In the genomic region with DNA sequence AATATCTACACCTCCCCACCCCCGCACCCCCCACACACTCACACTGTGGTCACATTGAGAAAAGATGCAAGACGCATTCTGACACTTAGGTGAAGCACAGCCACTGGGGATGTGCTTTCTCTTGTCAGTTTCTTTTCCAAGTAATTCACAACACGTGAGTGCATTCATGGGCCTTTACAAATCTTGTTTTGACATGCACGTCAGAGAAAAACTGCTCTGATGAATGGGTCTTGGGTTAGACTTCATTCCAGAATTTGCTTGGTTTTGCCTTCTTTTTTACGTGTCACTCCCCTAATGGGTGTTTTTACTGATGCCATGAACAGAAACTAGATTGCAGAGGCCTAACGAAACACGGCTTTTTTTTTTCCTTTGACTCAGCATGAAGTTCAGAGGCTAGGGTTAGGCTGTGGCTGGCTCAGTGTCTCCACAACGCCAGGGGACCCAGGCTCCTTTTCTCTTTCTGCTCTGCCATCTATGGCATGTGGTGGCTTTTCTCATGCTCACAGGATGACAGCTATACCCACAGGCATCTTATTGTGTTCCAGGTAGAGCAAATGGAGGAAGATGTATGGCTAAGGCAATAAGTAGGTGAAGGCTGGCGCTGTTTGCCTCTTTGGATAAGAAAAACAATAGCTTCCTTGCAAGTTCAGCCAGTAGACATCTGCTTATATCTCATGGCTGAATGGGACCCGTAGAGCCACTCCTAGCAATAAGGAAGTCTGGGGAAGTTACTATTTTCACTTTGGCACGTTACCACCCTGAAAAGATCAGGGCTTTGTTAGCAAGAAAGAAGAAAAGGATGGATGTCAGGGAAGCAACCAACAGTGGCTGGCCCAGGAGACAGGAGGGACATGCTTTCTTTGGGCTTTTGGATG, we compare ENCODE assay signal across 1 cellular context.
TF ChIP-seq lines count a peak whose summit lies in the region.

No MANE protein-coding gene starts in this region.

TF ChIP-seq in GM12878, 131 proteins besides CTCF, POLR2A, EP300 and RAD21 (continued from another document):
- TF ChIP-seq CEBPZ (IDR thresholded peaks at IDR 0.05; ENCODE audit: low read depth, low read length) = no peak
- no peak for TF ChIP-seq JUND (IDR thresholded peaks at IDR 0.05; ENCODE audit: low read depth, low read length)
- TF ChIP-seq SIX5 (IDR thresholded peaks at IDR 0.05; ENCODE audit: low read depth, low read length, severe bottlenecking) = no peak
- TF ChIP-seq CEBPB (IDR thresholded peaks at IDR 0.05; ENCODE audit: borderline replicate concordance in 1 of 2, low read depth in 2 of 2, low read length in 2 of 2) = no peak
- no peak for TF ChIP-seq TCF3 (IDR thresholded peaks at IDR 0.05; ENCODE audit: borderline replicate concordance, insufficient read depth, low read depth, low read length)
- TF ChIP-seq, protein P1, sequence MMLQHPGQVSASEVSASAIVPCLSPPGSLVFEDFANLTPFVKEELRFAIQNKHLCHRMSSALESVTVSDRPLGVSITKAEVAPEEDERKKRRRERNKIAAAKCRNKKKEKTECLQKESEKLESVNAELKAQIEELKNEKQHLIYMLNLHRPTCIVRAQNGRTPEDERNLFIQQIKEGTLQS (IDR thresholded peaks at IDR 0.05; ENCODE audit: borderline replicate concordance, extremely low read depth, low read depth, low read length) = no peak
- TF ChIP-seq TCF7 (IDR thresholded peaks at IDR 0.05; ENCODE audit: borderline replicate concordance) = no peak
- TF ChIP-seq EZH2 (IDR thresholded peaks at IDR 0.05; ENCODE audit: borderline replicate concordance, control insufficient read depth, low read depth, low read length) = no peak
- TF ChIP-seq, protein P2, sequence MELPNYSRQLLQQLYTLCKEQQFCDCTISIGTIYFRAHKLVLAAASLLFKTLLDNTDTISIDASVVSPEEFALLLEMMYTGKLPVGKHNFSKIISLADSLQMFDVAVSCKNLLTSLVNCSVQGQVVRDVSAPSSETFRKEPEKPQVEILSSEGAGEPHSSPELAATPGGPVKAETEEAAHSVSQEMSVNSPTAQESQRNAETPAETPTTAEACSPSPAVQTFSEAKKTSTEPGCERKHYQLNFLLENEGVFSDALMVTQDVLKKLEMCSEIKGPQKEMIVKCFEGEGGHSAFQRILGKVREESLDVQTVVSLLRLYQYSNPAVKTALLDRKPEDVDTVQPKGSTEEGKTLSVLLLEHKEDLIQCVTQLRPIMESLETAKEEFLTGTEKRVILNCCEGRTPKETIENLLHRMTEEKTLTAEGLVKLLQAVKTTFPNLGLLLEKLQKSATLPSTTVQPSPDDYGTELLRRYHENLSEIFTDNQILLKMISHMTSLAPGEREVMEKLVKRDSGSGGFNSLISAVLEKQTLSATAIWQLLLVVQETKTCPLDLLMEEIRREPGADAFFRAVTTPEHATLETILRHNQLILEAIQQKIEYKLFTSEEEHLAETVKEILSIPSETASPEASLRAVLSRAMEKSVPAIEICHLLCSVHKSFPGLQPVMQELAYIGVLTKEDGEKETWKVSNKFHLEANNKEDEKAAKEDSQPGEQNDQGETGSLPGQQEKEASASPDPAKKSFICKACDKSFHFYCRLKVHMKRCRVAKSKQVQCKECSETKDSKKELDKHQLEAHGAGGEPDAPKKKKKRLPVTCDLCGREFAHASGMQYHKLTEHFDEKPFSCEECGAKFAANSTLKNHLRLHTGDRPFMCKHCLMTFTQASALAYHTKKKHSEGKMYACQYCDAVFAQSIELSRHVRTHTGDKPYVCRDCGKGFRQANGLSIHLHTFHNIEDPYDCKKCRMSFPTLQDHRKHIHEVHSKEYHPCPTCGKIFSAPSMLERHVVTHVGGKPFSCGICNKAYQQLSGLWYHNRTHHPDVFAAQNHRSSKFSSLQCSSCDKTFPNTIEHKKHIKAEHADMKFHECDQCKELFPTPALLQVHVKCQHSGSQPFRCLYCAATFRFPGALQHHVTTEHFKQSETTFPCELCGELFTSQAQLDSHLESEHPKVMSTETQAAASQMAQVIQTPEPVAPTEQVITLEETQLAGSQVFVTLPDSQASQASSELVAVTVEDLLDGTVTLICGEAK (IDR thresholded peaks at IDR 0.05; ENCODE audit: borderline replicate concordance) = no peak
- no peak for TF ChIP-seq TCF12 (IDR thresholded peaks at IDR 0.05; ENCODE audit: low read depth, low read length)
- no peak for TF ChIP-seq MYB (IDR thresholded peaks at IDR 0.05; ENCODE audit: borderline replicate concordance, low read depth, low read length)
- TF ChIP-seq POU2F2 (IDR thresholded peaks at IDR 0.05; ENCODE audit: borderline replicate concordance, low read depth, low read length) = no peak
- 0 out of 2 replicates have a peak, but pooled peaks have one; percentile 10 for TF ChIP-seq ZNF384 (IDR thresholded peaks at IDR 0.05; ENCODE audit: borderline replicate concordance, low read depth, low read length)
- TF ChIP-seq FOXM1 (IDR thresholded peaks at IDR 0.05; ENCODE audit: low read depth, low read length) = 0 out of 2 replicates have a peak, but pooled peaks have one; percentile 28
- TF ChIP-seq, protein P3, sequence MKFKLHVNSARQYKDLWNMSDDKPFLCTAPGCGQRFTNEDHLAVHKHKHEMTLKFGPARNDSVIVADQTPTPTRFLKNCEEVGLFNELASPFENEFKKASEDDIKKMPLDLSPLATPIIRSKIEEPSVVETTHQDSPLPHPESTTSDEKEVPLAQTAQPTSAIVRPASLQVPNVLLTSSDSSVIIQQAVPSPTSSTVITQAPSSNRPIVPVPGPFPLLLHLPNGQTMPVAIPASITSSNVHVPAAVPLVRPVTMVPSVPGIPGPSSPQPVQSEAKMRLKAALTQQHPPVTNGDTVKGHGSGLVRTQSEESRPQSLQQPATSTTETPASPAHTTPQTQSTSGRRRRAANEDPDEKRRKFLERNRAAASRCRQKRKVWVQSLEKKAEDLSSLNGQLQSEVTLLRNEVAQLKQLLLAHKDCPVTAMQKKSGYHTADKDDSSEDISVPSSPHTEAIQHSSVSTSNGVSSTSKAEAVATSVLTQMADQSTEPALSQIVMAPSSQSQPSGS (IDR thresholded peaks at IDR 0.05; ENCODE audit: low read length) = peak; percentile 34; the same call in 1 of the 2 replicates
- TF ChIP-seq, protein P4, sequence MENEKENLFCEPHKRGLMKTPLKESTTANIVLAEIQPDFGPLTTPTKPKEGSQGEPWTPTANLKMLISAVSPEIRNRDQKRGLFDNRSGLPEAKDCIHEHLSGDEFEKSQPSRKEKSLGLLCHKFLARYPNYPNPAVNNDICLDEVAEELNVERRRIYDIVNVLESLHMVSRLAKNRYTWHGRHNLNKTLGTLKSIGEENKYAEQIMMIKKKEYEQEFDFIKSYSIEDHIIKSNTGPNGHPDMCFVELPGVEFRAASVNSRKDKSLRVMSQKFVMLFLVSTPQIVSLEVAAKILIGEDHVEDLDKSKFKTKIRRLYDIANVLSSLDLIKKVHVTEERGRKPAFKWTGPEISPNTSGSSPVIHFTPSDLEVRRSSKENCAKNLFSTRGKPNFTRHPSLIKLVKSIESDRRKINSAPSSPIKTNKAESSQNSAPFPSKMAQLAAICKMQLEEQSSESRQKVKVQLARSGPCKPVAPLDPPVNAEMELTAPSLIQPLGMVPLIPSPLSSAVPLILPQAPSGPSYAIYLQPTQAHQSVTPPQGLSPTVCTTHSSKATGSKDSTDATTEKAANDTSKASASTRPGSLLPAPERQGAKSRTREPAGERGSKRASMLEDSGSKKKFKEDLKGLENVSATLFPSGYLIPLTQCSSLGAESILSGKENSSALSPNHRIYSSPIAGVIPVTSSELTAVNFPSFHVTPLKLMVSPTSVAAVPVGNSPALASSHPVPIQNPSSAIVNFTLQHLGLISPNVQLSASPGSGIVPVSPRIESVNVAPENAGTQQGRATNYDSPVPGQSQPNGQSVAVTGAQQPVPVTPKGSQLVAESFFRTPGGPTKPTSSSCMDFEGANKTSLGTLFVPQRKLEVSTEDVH (IDR thresholded peaks at IDR 0.05; ENCODE audit: low read depth, partially characterized antibody) = no peak
